ENCODE assay signal across 14 cellular contexts in genomic region chr19:38721977-38722773, GRCh38. TPM values are rescaled to one million over a fixed set of nuclear protein-coding genes. Genes with fewer than 3 reads are reported as not detected.
DNase-seq lines count a peak whose midpoint lies in the region; ATAC-seq, FAIRE-seq and TF ChIP-seq lines count a peak whose summit lies in the region.
"Had no signal": no experiment of that assay in that cellular context is flagged by ENCODE, and none has a peak within 500 bp of the region (broad histone marks: within the 10 kb centered on the region; RNA-seq: fewer than 3 reads in every experiment).

No MANE protein-coding gene starts in this region.

- H3K9me3 Mint-ChIP-seq in central memory CD8-positive, alpha-beta T cell: no peaks in the 10 kb centered on the region
- no peaks in the 10 kb centered on the region for H3K9me3 Mint-ChIP-seq in stimulated activated memory B cell treated with anti-CD40 and anti-IgM and Interleukin-4, amounts not matched to agents 10 μg/mL and 1 μg/mL and 100 μg/mL, for 72 hours
- H3K9me3 Mint-ChIP-seq: activated T-cell treated with anti-CD3 and anti-CD28 coated beads, Interleukin-2, amount 50 U/mL, for 4 hours; T-helper 2 cell treated with Interferon-gamma antibody and Interleukin-4, amounts not matched to agents 5 μg/mL and 100 μg/mL, for 36 hours had no signal

- no peak for TF ChIP-seq CTCF in kidney (IDR thresholded peaks at IDR 0.05; ENCODE audit: borderline replicate concordance, extremely low read depth, insufficient read depth)

- peaks cover 39% of the 10 kb centered on the region for H3K36me3 Mint-ChIP-seq in central memory CD8-positive, alpha-beta T cell (ENCODE audit: insufficient read depth)
- H3K36me3 Mint-ChIP-seq in stimulated activated memory B cell treated with anti-CD40 and anti-IgM and Interleukin-4, amounts not matched to agents 10 μg/mL and 1 μg/mL and 100 μg/mL, for 72 hours: peaks cover 58% of the 10 kb centered on the region

- DNase-seq in COLO829 (ENCODE audit: low spot score): peak; percentile 91
- no peak for DNase-seq in central memory CD8-positive, alpha-beta T cell (ENCODE audit: low spot score in 2 of 2)
- no peak for DNase-seq in kidney
- DNase-seq in retina: peak; percentile 74
- no peak for DNase-seq in HCEC 1CT
- DNase-seq: activated T-cell treated with anti-CD3 and anti-CD28 coated beads, Interleukin-2, amount 50 U/mL, for 4 hours; NCI-H510A treated with DMSO at 0.1 percent for 48 hours had no signal

- no peaks in the 10 kb centered on the region for H3K27me3 Mint-ChIP-seq in central memory CD8-positive, alpha-beta T cell
- H3K27me3 Mint-ChIP-seq in stimulated activated memory B cell treated with anti-CD40 and anti-IgM and Interleukin-4, amounts not matched to agents 10 μg/mL and 1 μg/mL and 100 μg/mL, for 72 hours: no peaks in the 10 kb centered on the region

- intact Hi-C loops in kidney (cut with DNase I): no loop called here

- ATAC-seq in central memory CD8-positive, alpha-beta T cell (replicated peaks; ENCODE audit: extremely low read depth, poor library complexity, severe bottlenecking): no peak
- ATAC-seq in GM19351 (IDR thresholded peaks at IDR 0.05; ENCODE audit: unreplicated experiment) (no peak), GM19397 (IDR thresholded peaks at IDR 0.05; ENCODE audit: unreplicated experiment) (no peak)
- no peak for ATAC-seq in stimulated activated memory B cell treated with anti-CD40 and anti-IgM and Interleukin-4, amounts not matched to agents 10 μg/mL and 1 μg/mL and 100 μg/mL, for 72 hours
- ATAC-seq: activated T-cell treated with anti-CD3 and anti-CD28 coated beads, Interleukin-2, amount 50 U/mL, for 4 hours had no signal

- peak overlapping the region; percentile 55 to 78 for H3K27ac ChIP-seq in kidney (ENCODE audit: low read depth in 2 of 2, low read length in 2 of 2)
- H3K27ac ChIP-seq: KMS-11 had no signal

- H3K4me3 ChIP-seq in kidney (ENCODE audit: low read length in 2 of 2): no peak overlapping the region

- H3K4me1 ChIP-seq in kidney (ENCODE audit: control insufficient read depth in 1 of 2, insufficient read depth in 1 of 2, low read depth in 1 of 2, low read length in 2 of 2): peaks cover 0 to 37% of the 10 kb centered on the region in 2 donors

- H3K4me3 Mint-ChIP-seq in central memory CD8-positive, alpha-beta T cell: no peak overlapping the region
- no peak overlapping the region for H3K4me3 Mint-ChIP-seq in stimulated activated memory B cell treated with anti-CD40 and anti-IgM and Interleukin-4, amounts not matched to agents 10 μg/mL and 1 μg/mL and 100 μg/mL, for 72 hours
- H3K4me3 Mint-ChIP-seq: activated T-cell treated with anti-CD3 and anti-CD28 coated beads, Interleukin-2, amount 50 U/mL, for 4 hours; T-helper 2 cell treated with Interferon-gamma antibody and Interleukin-4, amounts not matched to agents 5 μg/mL and 100 μg/mL, for 36 hours had no signal

- peak overlapping the region; percentile 44 for H3K27ac Mint-ChIP-seq in central memory CD8-positive, alpha-beta T cell (ENCODE audit: low read depth)
- no peak overlapping the region for H3K27ac Mint-ChIP-seq in stimulated activated memory B cell treated with anti-CD40 and anti-IgM and Interleukin-4, amounts not matched to agents 10 μg/mL and 1 μg/mL and 100 μg/mL, for 72 hours
- H3K27ac Mint-ChIP-seq: T-helper 2 cell treated with Interferon-gamma antibody and Interleukin-4, amounts not matched to agents 5 μg/mL and 100 μg/mL, for 36 hours had no signal

- no peak for FAIRE-seq in kidney (lab: Jason Lieb, UNC)

- no peaks in the 10 kb centered on the region for H3K4me1 Mint-ChIP-seq in central memory CD8-positive, alpha-beta T cell
- peaks cover 10% of the 10 kb centered on the region for H3K4me1 Mint-ChIP-seq in stimulated activated memory B cell treated with anti-CD40 and anti-IgM and Interleukin-4, amounts not matched to agents 10 μg/mL and 1 μg/mL and 100 μg/mL, for 72 hours

- no peaks in the 10 kb centered on the region for H3K9me3 ChIP-seq in kidney (ENCODE audit: control insufficient read depth in 1 of 2, low read length in 2 of 2)

- peak overlapping the region in 1 of 2 donors; percentile 41 for H3K9ac ChIP-seq in kidney (ENCODE audit: low read length in 2 of 2)
- H3K9ac ChIP-seq: KMS-11 had no signal

- peaks cover 48 to 79% of the 10 kb centered on the region in 2 donors for H3K36me3 ChIP-seq in kidney (ENCODE audit: control insufficient read depth in 1 of 2, insufficient read depth in 2 of 2, low read length in 2 of 2)

RNA-seq across cellular contexts. Expression of gene CAPN12, which starts 22.1 kb away (rescaled TPM):
- total RNA-seq in kidney: 31.1 TPM
- polyA plus RNA-seq in kidney (ENCODE audit: insufficient read depth, low read depth, low replicate concordance): 27.1 TPM
- total RNA-seq: dermis microvascular lymphatic vessel endothelial cell had no signal

RNA-seq across cellular contexts. Expression of gene LGALS7, which starts 51.1 kb away (rescaled TPM):
- total RNA-seq in kidney: 1.3 TPM
- not detected for polyA plus RNA-seq in kidney (ENCODE audit: insufficient read depth, low read depth, low replicate concordance)
- total RNA-seq: activated T-cell treated with anti-CD3 and anti-CD28 coated beads, Interleukin-2, amount 50 U/mL, for 4 hours; dermis microvascular lymphatic vessel endothelial cell; subcutaneous adipose tissue had no signal

Comparison
In these comparisons a context has a peak if more than half of its experiments do, and no peak if none do; other contexts are left out.
1. DNase-seq: peak in COLO829 (single experiment) and retina (single experiment); none in central memory CD8-positive, alpha-beta T cell (0 of 2), kidney (single experiment) and HCEC 1CT (single experiment).